In the genomic region with DNA sequence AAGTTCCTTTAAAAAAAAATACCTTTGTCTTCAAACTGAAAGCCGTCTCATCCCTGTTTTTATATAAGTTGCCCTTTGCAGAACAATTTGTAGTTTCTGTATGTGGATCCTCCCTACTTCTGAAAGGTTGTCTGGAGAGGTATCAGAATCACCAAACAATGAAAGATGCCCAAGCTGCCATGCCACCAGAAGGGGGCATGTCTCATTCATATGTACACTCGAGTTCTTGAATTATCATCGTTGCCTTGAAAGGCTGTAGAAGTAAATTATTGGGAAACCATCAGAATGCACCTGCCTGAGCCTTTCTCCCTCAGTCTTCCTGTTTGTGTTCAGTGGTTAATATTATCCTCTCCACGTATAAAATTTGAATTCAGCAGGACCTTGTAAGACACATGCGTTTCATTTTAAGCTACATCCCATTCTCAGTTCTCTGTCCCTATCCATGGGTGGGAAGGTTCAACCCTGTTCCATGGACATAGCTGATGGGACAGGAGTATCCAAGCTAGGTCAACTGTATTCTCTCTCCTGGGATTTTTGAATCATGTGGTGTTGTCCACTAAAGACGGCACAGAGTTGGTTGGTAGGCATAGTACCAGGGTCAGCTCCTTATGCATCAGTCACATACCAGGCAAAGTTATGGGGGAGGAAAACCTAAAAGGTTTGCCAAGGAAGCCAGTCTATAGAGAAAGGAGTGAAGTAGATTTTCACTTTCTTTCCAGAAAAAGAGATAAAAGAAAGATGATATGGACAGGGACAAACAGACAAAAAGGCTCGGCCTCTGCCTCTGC, we compare ENCODE assay signal across 12 cellular contexts. TPM values are rescaled to one million over a fixed set of nuclear protein-coding genes. Genes with fewer than 3 reads are reported as not detected.
DNase-seq lines count a peak whose midpoint lies in the region; ATAC-seq and TF ChIP-seq lines count a peak whose summit lies in the region.
"Had no signal": no experiment of that assay in that cellular context is flagged by ENCODE, and none has a peak within 500 bp of the region (broad histone marks: within the 10 kb centered on the region; RNA-seq: fewer than 3 reads in every experiment).

No MANE protein-coding gene starts in this region.

- no peak overlapping the region for H2BK15ac ChIP-seq in H9 (ENCODE audit: low read depth, low read length)

- no peak overlapping the region for H3K4me3 ChIP-seq in WERI-Rb-1 (ENCODE audit: low read depth, low read length)

- no peak overlapping the region for H3K56ac ChIP-seq in H9 (ENCODE audit: insufficient read length, low read depth, low read length)

- H4K8ac ChIP-seq in H9 (replicated peaks; ENCODE audit: insufficient read length, low read depth, low read length) = no peak overlapping the region

- H2BK120ac ChIP-seq in H9 (ENCODE audit: low read depth, low read length, poor library complexity, severe bottlenecking) = no peak overlapping the region

- H3K9me3 Mint-ChIP-seq in H9 (no peaks in the 10 kb centered on the region), naive B cell (no peaks in the 10 kb centered on the region)
- H3K9me3 Mint-ChIP-seq: activated naive CD4-positive, alpha-beta T cell treated with anti-CD3 and anti-CD28 coated beads, Interleukin-2, amount 50 U/mL, for 72 hours had no signal

- peak; percentile 28 to 52 for ATAC-seq in naive B cell (ENCODE audit: low read depth in 2 of 2)
- ATAC-seq in HG02870 (IDR thresholded peaks at IDR 0.05; ENCODE audit: unreplicated experiment) = no peak

- H2BK5ac ChIP-seq in H9 (ENCODE audit: insufficient read length, low read length) = no peak overlapping the region

- H3K4me3 Mint-ChIP-seq in H9 = no peak overlapping the region
- H3K4me3 Mint-ChIP-seq in naive B cell = peak overlapping the region in 1 of 8 donors; percentile 43

- H4K20me1 ChIP-seq in H9 (ENCODE audit: control insufficient read depth, insufficient read depth, insufficient read length) = no peaks in the 10 kb centered on the region

- H3K14ac ChIP-seq in H9 (ENCODE audit: insufficient read depth, low read length) = no peak overlapping the region

- H3K18ac ChIP-seq in H9 (ENCODE audit: insufficient read length, low read depth, low read length) = no peak overlapping the region

- H3T11ph ChIP-seq in H9 (ENCODE audit: low read length) = no peak overlapping the region

- no peak overlapping the region for H3K4ac ChIP-seq in H9 (ENCODE audit: low read depth, low read length)

- H2BK12ac ChIP-seq in H9 (ENCODE audit: insufficient read length, low read depth, low read length) = no peak overlapping the region

- H3K27me3 Mint-ChIP-seq in H9 (ENCODE audit: low read depth) (no peaks in the 10 kb centered on the region), naive B cell (no peaks in the 10 kb centered on the region)

- H3K27ac ChIP-seq in H9 (ENCODE audit: insufficient read length, low read depth, low read length) (no peak overlapping the region), WERI-Rb-1 (no peak overlapping the region)

- no peaks in the 10 kb centered on the region for H3K27me3 ChIP-seq in H9 (ENCODE audit: insufficient read depth, low read length)
- H3K27me3 ChIP-seq in WERI-Rb-1 (ENCODE audit: insufficient read depth, low read depth, severe bottlenecking) = no peaks in the 10 kb centered on the region

- H3K4me1 ChIP-seq in H9 (ENCODE audit: insufficient read depth, low read length) = peaks cover 13% of the 10 kb centered on the region; the same call in 1 of the 2 replicates

- no peak overlapping the region for H3K23ac ChIP-seq in H9 (ENCODE audit: insufficient read length, low read depth, low read length)

- H3K79me1 ChIP-seq in H9 (ENCODE audit: insufficient read depth, low read depth, low read length, poor library complexity, severe bottlenecking) = peaks cover 6% of the 10 kb centered on the region

- H4K91ac ChIP-seq in H9 (ENCODE audit: insufficient read length, low read depth, low read length) = no peak overlapping the region

- TF ChIP-seq CTCF in H9 (conservative IDR thresholded peaks at IDR 0.05) (no peak), WERI-Rb-1 (IDR thresholded peaks at IDR 0.05; ENCODE audit: low read depth, low read length) (peak; percentile 33; the same call in 1 of the 2 replicates)

- H2BK20ac ChIP-seq in H9 (ENCODE audit: low read depth, low read length, poor library complexity, severe bottlenecking) = no peak overlapping the region

- H3K36me3 Mint-ChIP-seq in H9 (ENCODE audit: insufficient read depth in 1 of 3, low read depth in 3 of 3) = peaks cover 0 to 6% (median 1%) of the 10 kb centered on the region in 3 experiments; a peak in 2 of 7 replicates
- H3K36me3 Mint-ChIP-seq in naive B cell = no peaks in the 10 kb centered on the region

- no peaks in the 10 kb centered on the region for H3K23me2 ChIP-seq in H9 (ENCODE audit: insufficient read length, low read depth, low read length, poor library complexity, severe bottlenecking)

- H3K27ac Mint-ChIP-seq in H9 (peak overlapping the region in 2 of 3 experiments; percentile 28 to 73; a peak in 3 of 7 replicates), naive B cell (peak overlapping the region in 4 of 6 donors; percentile 1 to 83 (median 31))

- no peak overlapping the region for H3K4me2 ChIP-seq in H9 (ENCODE audit: insufficient read depth, insufficient read length, low read length)

- H3K9ac ChIP-seq in H9 (ENCODE audit: extremely low read depth, insufficient read length, low read length) = no peak overlapping the region

- H3K36me3 ChIP-seq in WERI-Rb-1 = no peaks in the 10 kb centered on the region

- no peak overlapping the region for H2AFZ ChIP-seq in H9 (ENCODE audit: low read length)

- DNase-seq in NCI-H82 (lab: John Stamatoyannopoulos, UW) = peak; percentile 4
- no peak for DNase-seq in NCI-H82 treated with DMSO at 0.1 percent for 48 hours (lab: John Stamatoyannopoulos, UW; ENCODE audit: unreplicated experiment)
- DNase-seq in H9 = no peak
- DNase-seq in WERI-Rb-1 = no peak
- no peak for DNase-seq in naive B cell
- no peak for DNase-seq in mesenteric fat pad (ENCODE audit: low spot score)
- DNase-seq in LoVo (ENCODE audit: low spot score) = no peak
- DNase-seq: effector memory CD4-positive, alpha-beta T cell; stimulated activated CD4-positive, alpha-beta T cell treated with anti-CD3 and anti-CD28 coated beads, Interleukin-12 subunit alpha, Interleukin-12 subunit beta, amount 100 ng/mL, for 4 hours; stimulated activated naive CD4-positive, alpha-beta T cell treated with Interleukin-2 at 50 U/mL for 16 hours had no signal

- no CpG with 5 or more reads among the region's 7 CpGs for WGBS in H9 (ENCODE audit: extremely low coverage, insufficient read length, low lambda C conversion rate)

- peaks cover 44% of the 10 kb centered on the region for H3K79me2 ChIP-seq in H9 (ENCODE audit: insufficient read depth, low read length)

- H2AK5ac ChIP-seq in H9 (ENCODE audit: insufficient read length, low read length) = no peak overlapping the region

- H3K9me3 ChIP-seq in H9 (ENCODE audit: control insufficient read depth, low read depth, low read length) (no peaks in the 10 kb centered on the region), WERI-Rb-1 (ENCODE audit: severe bottlenecking) (no peaks in the 10 kb centered on the region)

- H4K5ac ChIP-seq in H9 (ENCODE audit: insufficient read length, low read depth, low read length) = no peak overlapping the region

- H3K4me1 Mint-ChIP-seq in H9 = peaks cover 59 to 65% of the 10 kb centered on the region in 2 experiments
- H3K4me1 Mint-ChIP-seq in naive B cell = peaks cover 48 to 61% (median 55%) of the 10 kb centered on the region in 3 donors

RNA-seq across cellular contexts. Expression of a gene that starts 24.0 kb away (rescaled TPM):
- 55.3 and 57.3 TPM in 2 replicates for total RNA-seq in H9 (2021)
- 10 to 100 TPM in 5 of 6 donors, 1 to 10 TPM in 1; 2.8 to 12.6 (median 11.9) TPM for polyA plus RNA-seq in naive B cell (ENCODE audit: low read depth in 6 of 6)
- total RNA-seq in mesenteric fat pad = 9.8 TPM
